ENCODE assay signal across 8 cellular contexts in genomic region chr5:136249678-136250266, GRCh38. TPM values are rescaled to one million over a fixed set of nuclear protein-coding genes. Genes with fewer than 3 reads are reported as not detected.
DNase-seq lines count a peak whose midpoint lies in the region; ATAC-seq and TF ChIP-seq lines count a peak whose summit lies in the region.

No MANE protein-coding gene starts in this region.

- H3K4me3 ChIP-seq in AG09309 (ENCODE audit: control insufficient read depth, low read depth, low read length) = no peak overlapping the region
- no peak overlapping the region for H3K4me3 ChIP-seq in fibroblast of mammary gland (ENCODE audit: control insufficient read depth, low read depth, low read length)

- DNase-seq in AG09309 (ENCODE audit: low read depth) (peak; percentile 42), NCI-H1048 (lab: John Stamatoyannopoulos, UW) (peak; percentile 22), SKM-1 (lab: John Stamatoyannopoulos, UW; ENCODE audit: unreplicated experiment) (peak; percentile 17), fibroblast of mammary gland (ENCODE audit: low read depth) (peak; percentile 70), occipital lobe (lab: John Stamatoyannopoulos, UW) (peak; percentile 14)

- ATAC-seq in GM19328 (IDR thresholded peaks at IDR 0.05; ENCODE audit: unreplicated experiment) (no peak), HG03521 (IDR thresholded peaks at IDR 0.05; ENCODE audit: unreplicated experiment) (no peak)

- TF ChIP-seq CTCF in AG09309 (IDR thresholded peaks at IDR 0.05; ENCODE audit: control insufficient read depth, insufficient read depth, low read depth, low read length, missing control alignments) (peak; percentile 97), GM12874 (IDR thresholded peaks at IDR 0.05; ENCODE audit: insufficient read depth, low read depth, low read length) (peak; percentile 80), fibroblast of mammary gland (conservative IDR thresholded peaks at IDR 0.05; ENCODE audit: control insufficient read depth, insufficient read depth, low read depth, low read length) (peak; percentile 95)

RNA-seq across cellular contexts. Expression of gene SMIM32, which starts 56.8 kb away (rescaled TPM):
- not detected for total RNA-seq in occipital lobe

Comparison
In these comparisons a context has a peak if more than half of its experiments do, and no peak if none do; other contexts are left out.
1. DNase-seq: peak in every context shown above with its lines; median percentile 70 in fibroblast of mammary gland; 42 in AG09309; 22 in NCI-H1048; 17 in SKM-1; 14 in occipital lobe.